ENCODE assay signal across 1 cellular context in the genomic region with DNA sequence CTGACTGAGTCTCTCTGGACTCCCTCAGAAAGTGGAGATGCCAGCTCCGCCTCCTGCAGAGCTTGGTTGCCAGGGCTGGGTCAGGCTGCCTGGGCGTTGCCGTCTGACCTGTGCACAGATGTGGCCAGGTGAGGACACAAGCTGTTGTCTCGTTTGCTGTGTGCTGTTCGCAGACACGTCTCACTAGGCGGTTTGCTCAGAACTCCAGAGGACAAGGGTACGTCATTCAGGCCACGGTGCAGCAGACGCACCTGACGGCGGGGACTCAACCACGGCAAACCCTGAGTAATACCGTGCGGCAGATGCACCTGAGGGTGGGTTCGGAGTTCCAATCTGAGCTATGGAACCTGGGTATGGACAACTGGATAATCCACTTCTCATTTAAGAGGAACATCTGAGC.
TF ChIP-seq lines count a peak whose summit lies in the region.

No MANE protein-coding gene starts in this region.

TF ChIP-seq in GM12878, 131 proteins besides CTCF, POLR2A, EP300 and RAD21:
- TF ChIP-seq, protein P1, sequence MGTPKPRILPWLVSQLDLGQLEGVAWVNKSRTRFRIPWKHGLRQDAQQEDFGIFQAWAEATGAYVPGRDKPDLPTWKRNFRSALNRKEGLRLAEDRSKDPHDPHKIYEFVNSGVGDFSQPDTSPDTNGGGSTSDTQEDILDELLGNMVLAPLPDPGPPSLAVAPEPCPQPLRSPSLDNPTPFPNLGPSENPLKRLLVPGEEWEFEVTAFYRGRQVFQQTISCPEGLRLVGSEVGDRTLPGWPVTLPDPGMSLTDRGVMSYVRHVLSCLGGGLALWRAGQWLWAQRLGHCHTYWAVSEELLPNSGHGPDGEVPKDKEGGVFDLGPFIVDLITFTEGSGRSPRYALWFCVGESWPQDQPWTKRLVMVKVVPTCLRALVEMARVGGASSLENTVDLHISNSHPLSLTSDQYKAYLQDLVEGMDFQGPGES (IDR thresholded peaks at IDR 0.05): no peak
- TF ChIP-seq, protein P2, sequence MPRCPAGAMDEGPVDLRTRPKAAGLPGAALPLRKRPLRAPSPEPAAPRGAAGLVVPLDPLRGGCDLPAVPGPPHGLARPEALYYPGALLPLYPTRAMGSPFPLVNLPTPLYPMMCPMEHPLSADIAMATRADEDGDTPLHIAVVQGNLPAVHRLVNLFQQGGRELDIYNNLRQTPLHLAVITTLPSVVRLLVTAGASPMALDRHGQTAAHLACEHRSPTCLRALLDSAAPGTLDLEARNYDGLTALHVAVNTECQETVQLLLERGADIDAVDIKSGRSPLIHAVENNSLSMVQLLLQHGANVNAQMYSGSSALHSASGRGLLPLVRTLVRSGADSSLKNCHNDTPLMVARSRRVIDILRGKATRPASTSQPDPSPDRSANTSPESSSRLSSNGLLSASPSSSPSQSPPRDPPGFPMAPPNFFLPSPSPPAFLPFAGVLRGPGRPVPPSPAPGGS (IDR thresholded peaks at IDR 0.05; ENCODE audit: borderline replicate concordance, insufficient read depth, low read depth, low read length, poor library complexity, severe bottlenecking): peak; percentile 89
- TF ChIP-seq CBX5 (IDR thresholded peaks at IDR 0.05; ENCODE audit: low read depth) (no peak), IRF4 (IDR thresholded peaks at IDR 0.05; ENCODE audit: low read depth, low read length) (no peak)
- TF ChIP-seq, protein P3, sequence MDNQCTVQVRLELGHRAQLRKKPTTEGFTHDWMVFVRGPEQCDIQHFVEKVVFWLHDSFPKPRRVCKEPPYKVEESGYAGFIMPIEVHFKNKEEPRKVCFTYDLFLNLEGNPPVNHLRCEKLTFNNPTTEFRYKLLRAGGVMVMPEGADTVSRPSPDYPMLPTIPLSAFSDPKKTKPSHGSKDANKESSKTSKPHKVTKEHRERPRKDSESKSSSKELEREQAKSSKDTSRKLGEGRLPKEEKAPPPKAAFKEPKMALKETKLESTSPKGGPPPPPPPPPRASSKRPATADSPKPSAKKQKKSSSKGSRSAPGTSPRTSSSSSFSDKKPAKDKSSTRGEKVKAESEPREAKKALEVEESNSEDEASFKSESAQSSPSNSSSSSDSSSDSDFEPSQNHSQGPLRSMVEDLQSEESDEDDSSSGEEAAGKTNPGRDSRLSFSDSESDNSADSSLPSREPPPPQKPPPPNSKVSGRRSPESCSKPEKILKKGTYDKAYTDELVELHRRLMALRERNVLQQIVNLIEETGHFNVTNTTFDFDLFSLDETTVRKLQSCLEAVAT (IDR thresholded peaks at IDR 0.05): 0 out of 2 replicates have a peak, but pooled peaks have one; percentile 6
